5 cellular contexts compared by ENCODE assay signal in genomic region chr12:7862301-7862700, GRCh38. TPM values are rescaled to one million over a fixed set of nuclear protein-coding genes. Genes with fewer than 3 reads are reported as not detected.
"Had no signal": no experiment of that assay in that cellular context is flagged by ENCODE, and none has a peak within 500 bp of the region (broad histone marks: within the 10 kb centered on the region; RNA-seq: fewer than 3 reads in every experiment).

No MANE protein-coding gene starts in this region.

RNA-seq across cellular contexts. Expression of gene SLC2A14, which starts 10.4 kb away (rescaled TPM):
- total RNA-seq: HT-29, M059J, Right ventricle myocardium superior, SJSA1 had no signal
- polyA plus RNA-seq: IgD-negative memory B cell had no signal
